ENCODE assay signal across 8 cellular contexts in genomic region chr2:135876066-135876711, GRCh38. TPM values are rescaled to one million over a fixed set of nuclear protein-coding genes. Genes with fewer than 3 reads are reported as not detected.
A peak's percentile ranks its signal among the peaks of the same experiment; 100 is the strongest.
DNase-seq lines count a peak whose midpoint lies in the region; ATAC-seq, FAIRE-seq and TF ChIP-seq lines count a peak whose summit lies in the region.

TSS of gene MCM6 (minus strand) at chr2:135876443. CDS start at chr2:135876365, 78 bp downstream.

- H3K27ac ChIP-seq in adrenal gland = peak within 1 kb of the TSS in 4 of 5 donors; percentile 71 to 89 (median 78)
- H3K27ac ChIP-seq in upper lobe of right lung = peak within 1 kb of the TSS; percentile 86

- H3K4me1 ChIP-seq in adrenal gland (replicated peaks in 1 of 2) = peaks cover 8 to 16% of the 10 kb centered on the region in 2 donors
- H3K4me1 ChIP-seq in upper lobe of right lung = peaks cover 11% of the 10 kb centered on the region

- CTCF ChIA-PET in T-cell (lab: Charles Lee) = interaction anchor here (0.5 to 1.7 kb wide), 8 partner anchors 10 to 547 kb away, joined by 3 to 6 read pairs (median 4); no protein-coding TSS in a partner anchor

- no peaks in the 10 kb centered on the region for H3K27me3 ChIP-seq in adrenal gland
- no peaks in the 10 kb centered on the region for H3K27me3 ChIP-seq in upper lobe of right lung

- H3K36me3 ChIP-seq in adrenal gland (replicated peaks in 1 of 2) = no peaks in the 10 kb centered on the region
- H3K36me3 ChIP-seq in upper lobe of right lung = peaks cover 9% of the 10 kb centered on the region

- peak within 1 kb of the TSS; percentile 80 to 91 (median 90) for H3K4me3 Mint-ChIP-seq in T-cell

- POLR2A ChIA-PET in T-cell (lab: Charles Lee) = interaction anchor here (0.6 to 2.1 kb wide), 17 partner anchors 9 to 1196 kb away, joined by 3 to 11 read pairs (median 4); partner anchors contain the start of gene UBXN4 (in 1 of the 2)

- TF ChIP-seq POLR2A in GM12891 (IDR thresholded peaks at IDR 0.05; ENCODE audit: low read depth, low read length) (no peak), adrenal gland (IDR thresholded peaks at IDR 0.05) (peak in 1 of 2 donors; percentile 72)

- TF ChIP-seq CTCF in adrenal gland (IDR thresholded peaks at IDR 0.05) = peak in 4 of 6 experiments; percentile 14 to 40 (median 25)
- TF ChIP-seq CTCF in upper lobe of right lung (IDR thresholded peaks at IDR 0.05) = peak; percentile 23

- H3K36me3 Mint-ChIP-seq in T-cell = peaks cover 16% of the 10 kb centered on the region

- 0 to 1% (median 0%) methylated on average over 24 to 71 of the region's 71 CpGs for WGBS in adrenal gland, 4 donors

- peak within 1 kb of the TSS; percentile 92 to 95 for H3K27ac Mint-ChIP-seq in T-cell

- H3K4me1 Mint-ChIP-seq in T-cell = peaks cover 36 to 50% (median 48%) of the 10 kb centered on the region in 3 donors

- H3K27me3 Mint-ChIP-seq in T-cell = no peaks in the 10 kb centered on the region

- peak; percentile 89 for DNase-seq in GM12891 (ENCODE audit: insufficient read length, low spot score)
- peak; percentile 87 for DNase-seq in NCI-H1436 treated with DMSO at 0.1 percent for 48 hours (lab: John Stamatoyannopoulos, UW)
- DNase-seq in T-cell = peak; percentile 93 to 98 (median 96)
- peak; percentile 98 to 99 (median 99) for DNase-seq in adrenal gland
- peak; percentile 98 for DNase-seq in left cardiac atrium
- DNase-seq in posterior vena cava (ENCODE audit: low spot score) = peak; percentile 99
- DNase-seq in upper lobe of right lung = peak; percentile 98

- peak within 1 kb of the TSS; percentile 37 to 79 (median 70) for H3K4me3 ChIP-seq in adrenal gland
- H3K4me3 ChIP-seq in upper lobe of right lung = peak within 1 kb of the TSS; percentile 89

- H3K9me3 Mint-ChIP-seq in T-cell = no peaks in the 10 kb centered on the region

- intact Hi-C loops in adrenal gland (cut with DNase I) = no loop called here
- intact Hi-C loops in left cardiac atrium (cut with DNase I) = no loop called here
- intact Hi-C loops in posterior vena cava (cut with DNase I) = no loop called here
- intact Hi-C loops in upper lobe of right lung (cut with DNase I) = no loop called here

- FAIRE-seq in GM12891 (lab: Jason Lieb, UNC) = peak; percentile 97

- H3K9me3 ChIP-seq in adrenal gland (replicated peaks in 1 of 3) (no peaks in the 10 kb centered on the region), upper lobe of right lung (no peaks in the 10 kb centered on the region)

- ATAC-seq in HG02840 (IDR thresholded peaks at IDR 0.05; ENCODE audit: low FRiP score, unreplicated experiment) (peak; percentile 90), T-cell (replicated peaks in 1 of 4) (peak; percentile 90 to 97 (median 94)), left cardiac atrium (peak; percentile 99 to 100), upper lobe of right lung (peak; percentile 99)

TF ChIP-seq in GM12891, 5 proteins besides CTCF, POLR2A, EP300 and RAD21:
- TF ChIP-seq POU2F2 (IDR thresholded peaks at IDR 0.05; ENCODE audit: low read depth, low read length) = no peak
- no peak for TF ChIP-seq TAF1 (IDR thresholded peaks at IDR 0.05; ENCODE audit: low read depth, low read length)
- TF ChIP-seq PAX5 (IDR thresholded peaks at IDR 0.05; ENCODE audit: insufficient read depth, low read length, severe bottlenecking) = peak; percentile 57

RNA-seq across cellular contexts. Expression of gene MCM6, which starts in this region (rescaled TPM):
- polyA plus RNA-seq in GM12891 (2012; ENCODE audit: low read depth, missing spikeins) = 42.4 TPM
- total RNA-seq in T-cell = 10 to 100 TPM; 20.8 to 29.2 (median 26.1) TPM
- total RNA-seq in adrenal gland = 10 to 100 TPM in 4 of 8 donors, 1 to 10 TPM in 4; 3.6 to 11.8 (median 9.4) TPM
- polyA plus RNA-seq in adrenal gland = 10 to 100 TPM in 1 of 3 donors, 1 to 10 TPM in 2; 3.4 to 11.5 (median 3.7) TPM
- total RNA-seq in left cardiac atrium = 1 to 10 TPM; 7.7 to 9.2 TPM
- total RNA-seq in posterior vena cava = 10 to 100 TPM; 14.4 to 15.5 TPM
- total RNA-seq in upper lobe of right lung = 8.2 TPM

Comparison
In these comparisons a context has a peak if more than half of its experiments do, and no peak if none do; other contexts are left out.
1. Peak in every context shown above with its lines: DNase-seq, ATAC-seq, H3K4me3 ChIP-seq and H3K27ac ChIP-seq.